ENCODE assay signal across 17 cellular contexts in the genomic region with DNA sequence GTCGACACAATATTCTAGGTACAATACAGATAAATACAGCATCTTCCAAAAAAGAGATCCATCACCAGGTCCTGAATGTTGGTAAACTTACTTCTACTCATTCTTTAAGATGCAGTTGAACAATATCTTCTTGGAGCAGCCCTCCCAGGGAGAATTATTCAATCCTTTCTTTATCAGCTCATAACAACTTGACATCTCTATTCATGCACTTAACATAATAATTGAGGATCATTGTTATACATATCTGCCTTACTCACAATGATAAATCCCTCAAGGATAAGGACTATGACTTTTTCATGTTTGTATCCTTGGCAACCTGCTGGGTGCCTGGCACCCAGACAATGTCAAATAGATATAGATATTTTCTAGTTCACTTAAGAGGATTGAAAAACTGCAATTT.
"Had no signal": no experiment of that assay in that cellular context is flagged by ENCODE, and none has a peak within 500 bp of the region (broad histone marks: within the 10 kb centered on the region; RNA-seq: fewer than 3 reads in every experiment).

No MANE protein-coding gene starts in this region.

- H3K27ac ChIP-seq: dorsolateral prefrontal cortex, epithelial cell of prostate, gastrocnemius medialis, psoas muscle, skin epidermis, spleen, thoracic aorta, tibial nerve, upper lobe of left lung had no signal

- H3K36me3 ChIP-seq: gastrocnemius medialis, spleen, thoracic aorta, tibial nerve, upper lobe of left lung had no signal

- H3K4me1 ChIP-seq: gastrocnemius medialis, psoas muscle, spleen, tibial nerve, upper lobe of left lung had no signal

- H3K4me3 ChIP-seq: dorsolateral prefrontal cortex, gastrocnemius medialis, psoas muscle, skin epidermis, spleen, thoracic aorta, tibial nerve, upper lobe of left lung had no signal

- H3K27me3 ChIP-seq: gastrocnemius medialis, spleen, tibial nerve, upper lobe of left lung had no signal

- DNase-seq: dorsolateral prefrontal cortex; effector CD4-positive, alpha-beta T cell; foreskin fibroblast; gastrocnemius medialis; head of caudate nucleus; mesenchymal stem cell; midbrain; naive thymus-derived CD4-positive, alpha-beta T cell; nucleus accumbens; psoas muscle; spleen; stimulated activated naive B cell treated with anti-CD40 and anti-IgM and Interleukin-4, amounts not matched to agents 10 μg/mL and 1 μg/mL and 100 μg/mL, for 72 hours; upper lobe of left lung had no signal

- H3K9me3 ChIP-seq: gastrocnemius medialis, psoas muscle, spleen, thoracic aorta, tibial nerve, upper lobe of left lung had no signal
